Comparison of ENCODE assay signal across 14 cellular contexts in genomic region chr21:21801921-21802320, GRCh38.
A peak's percentile ranks its signal among the peaks of the same experiment; 100 is the strongest.
DNase-seq lines count a peak whose midpoint lies in the region; ATAC-seq and TF ChIP-seq lines count a peak whose summit lies in the region.
"Had no signal": no experiment of that assay in that cellular context is flagged by ENCODE, and none has a peak within 500 bp of the region (broad histone marks: within the 10 kb centered on the region; RNA-seq: fewer than 3 reads in every experiment).

No MANE protein-coding gene starts in this region.

- intact Hi-C loops in spleen (cut with DNase I; ENCODE audit: low total_unique reads), result no loop called here
- intact Hi-C loops in aorta (cut with DNase I), result no loop called here

- H3K23ac ChIP-seq in mesendoderm (ENCODE audit: low read length), result no peak overlapping the region

- H3K9ac ChIP-seq in DND-41 (ENCODE audit: low read depth, low read length) (no peak overlapping the region), NT2/D1 (ENCODE audit: insufficient read length, low read depth) (no peak overlapping the region), mesendoderm (ENCODE audit: low read length) (no peak overlapping the region)
- H3K9ac ChIP-seq: BLaER1, GM23248 had no signal

- no peak overlapping the region for H4K5ac ChIP-seq in mesendoderm (ENCODE audit: low read length)

- ATAC-seq in DND-41 (ENCODE audit: insufficient read depth, low read depth) (no peak), SK-N-SH treated with all-trans-retinoic acid at 6 μM for 48 hours (no peak), aorta (ENCODE audit: low FRiP score) (no peak)

- WGBS in mesendoderm (ENCODE audit: extremely low coverage, insufficient coverage, low lambda C conversion rate), result no CpG with 5 or more reads among the region's 2 CpGs
- WGBS in spleen, 5 donors, result 45 to 56% (median 51%) methylated on average over 2 of the region's 2 CpGs
- WGBS in aorta, 2 donors, result 37 to 54% methylated on average over 2 of the region's 2 CpGs

- no peak overlapping the region for H3K4me3 ChIP-seq in DND-41 (ENCODE audit: low read depth in 1 of 2, low read length in 2 of 2)
- no peak overlapping the region for H3K4me3 ChIP-seq in NT2/D1 (ENCODE audit: insufficient read length, low read depth)
- H3K4me3 ChIP-seq in mesendoderm (ENCODE audit: low read length), result no peak overlapping the region
- no peak overlapping the region for H3K4me3 ChIP-seq in spleen
- H3K4me3 ChIP-seq in aorta (ENCODE audit: low read length in 2 of 2), result no peak overlapping the region
- H3K4me3 ChIP-seq: BLaER1, GM23248 had no signal

- TF ChIP-seq CTCF in DND-41 (IDR thresholded peaks at IDR 0.05; ENCODE audit: borderline replicate concordance, extremely low read depth, low read length, poor library complexity, severe bottlenecking) (no peak), spleen (IDR thresholded peaks at IDR 0.05 in 8 of 11, conservative IDR thresholded peaks at IDR 0.05 in 3 of 11) (no peak)

- H4K8ac ChIP-seq in mesendoderm (ENCODE audit: low read depth, low read length), result no peak overlapping the region

- no peaks in the 10 kb centered on the region for H3K36me3 ChIP-seq in DND-41 (ENCODE audit: insufficient read depth, low read length)
- no peaks in the 10 kb centered on the region for H3K36me3 ChIP-seq in NT2/D1 (ENCODE audit: insufficient read depth, insufficient read length, low read length)
- no peaks in the 10 kb centered on the region for H3K36me3 ChIP-seq in mesendoderm (ENCODE audit: control insufficient read depth, insufficient read depth, low read length)
- H3K36me3 ChIP-seq in spleen, result no peaks in the 10 kb centered on the region
- no peaks in the 10 kb centered on the region for H3K36me3 ChIP-seq in aorta (ENCODE audit: control insufficient read depth in 1 of 2, insufficient read depth in 2 of 2, low read length in 1 of 2)
- H3K36me3 ChIP-seq: BLaER1 had no signal

- H3K9me3 ChIP-seq in DND-41 (ENCODE audit: insufficient read depth, low read length, severe bottlenecking), result peaks cover 3% of the 10 kb centered on the region
- no peaks in the 10 kb centered on the region for H3K9me3 ChIP-seq in NT2/D1 (ENCODE audit: insufficient read depth, low read length)
- H3K9me3 ChIP-seq in spleen, result peaks cover 0 to 8% (median 0%) of the 10 kb centered on the region in 8 donors
- H3K9me3 ChIP-seq in aorta (ENCODE audit: control insufficient read depth, low read length), result no peaks in the 10 kb centered on the region
- H3K9me3 ChIP-seq: BLaER1 had no signal

- H3K4ac ChIP-seq in mesendoderm (ENCODE audit: low read depth, low read length), result no peak overlapping the region

- H3K56ac ChIP-seq in mesendoderm (ENCODE audit: low read length), result no peak overlapping the region

- H3K79me2 ChIP-seq in DND-41 (ENCODE audit: insufficient read depth, low read length) (no peaks in the 10 kb centered on the region), mesendoderm (ENCODE audit: control insufficient read depth, insufficient read depth, low read length) (no peaks in the 10 kb centered on the region)

- DNase-seq in DND-41 (no peak), NT2/D1 (ENCODE audit: low read depth, low spot score) (peak; percentile 28), mesendoderm (peak; percentile 11), spleen (no peak), HuH-7.5 (ENCODE audit: low spot score) (no peak), aorta (no peak)
- DNase-seq: 8988T; CD4-positive, alpha-beta memory T cell; DMS79 treated with DMSO at 0.1 percent for 48 hours; EL; GM23248; H9 had no signal

- no peak overlapping the region for H2AK5ac ChIP-seq in mesendoderm (ENCODE audit: low read length)

- no peaks in the 10 kb centered on the region for H4K20me1 ChIP-seq in DND-41 (ENCODE audit: insufficient read depth, low read length)
- H4K20me1 ChIP-seq: BLaER1 had no signal

- H3K27me3 ChIP-seq in DND-41 (ENCODE audit: insufficient read depth, low read length, poor library complexity) (no peaks in the 10 kb centered on the region), NT2/D1 (ENCODE audit: insufficient read depth, insufficient read length) (no peaks in the 10 kb centered on the region), mesendoderm (ENCODE audit: insufficient read depth, low read length, poor library complexity) (no peaks in the 10 kb centered on the region), spleen (replicated peaks in 1 of 7) (no peaks in the 10 kb centered on the region), aorta (ENCODE audit: control insufficient read depth in 1 of 2, insufficient read depth in 2 of 2, low read length in 1 of 2) (no peaks in the 10 kb centered on the region)
- H3K27me3 ChIP-seq: BLaER1 had no signal

- H3K4me2 ChIP-seq in DND-41 (ENCODE audit: insufficient read depth, low read length), result no peak overlapping the region
- no peak overlapping the region for H3K4me2 ChIP-seq in mesendoderm (ENCODE audit: low read length)
- H3K4me2 ChIP-seq: BLaER1 had no signal

- TF ChIP-seq POLR2A in spleen (IDR thresholded peaks at IDR 0.05), result no peak

- no peak overlapping the region for H2BK15ac ChIP-seq in mesendoderm (replicated peaks; ENCODE audit: low read depth)

- H3K79me1 ChIP-seq in mesendoderm (ENCODE audit: low read length), result no peaks in the 10 kb centered on the region

- no peaks in the 10 kb centered on the region for H3K4me1 ChIP-seq in DND-41 (ENCODE audit: insufficient read depth, low read length)
- H3K4me1 ChIP-seq in NT2/D1 (ENCODE audit: insufficient read depth, insufficient read length), result no peaks in the 10 kb centered on the region
- H3K4me1 ChIP-seq in mesendoderm (ENCODE audit: control insufficient read depth, low read depth, low read length), result no peaks in the 10 kb centered on the region
- no peaks in the 10 kb centered on the region for H3K4me1 ChIP-seq in spleen
- no peaks in the 10 kb centered on the region for H3K4me1 ChIP-seq in aorta (ENCODE audit: control insufficient read depth in 1 of 2, insufficient read depth in 2 of 2, low read length in 2 of 2)
- H3K4me1 ChIP-seq: BLaER1 had no signal

- no peak overlapping the region for H2BK5ac ChIP-seq in mesendoderm (ENCODE audit: low read length)

- 0 out of 2 replicates have a peak overlapping the region, but pooled peaks have one; percentile 20 for H2AFZ ChIP-seq in DND-41 (ENCODE audit: low read depth, low read length)
- H2AFZ ChIP-seq: GM23248 had no signal

- H3K27ac ChIP-seq in DND-41 (ENCODE audit: low read length) (no peak overlapping the region), mesendoderm (ENCODE audit: low read depth, low read length) (no peak overlapping the region), spleen (no peak overlapping the region), aorta (ENCODE audit: low read depth in 1 of 2, low read length in 2 of 2) (no peak overlapping the region)
- H3K27ac ChIP-seq: BLaER1, GM23248 had no signal

- H2BK120ac ChIP-seq in mesendoderm (ENCODE audit: low read depth, low read length), result no peak overlapping the region

- no peak overlapping the region for H3K18ac ChIP-seq in mesendoderm (ENCODE audit: low read length)

TF ChIP-seq in SK-N-SH treated with all-trans-retinoic acid at 6 μM for 48 hours, 23 proteins besides CTCF, POLR2A, EP300 and RAD21 (continues in another document):
- TF ChIP-seq TSHZ2 (CRISPR knock-in tag; IDR thresholded peaks at IDR 0.05) (no peak), ISL1 (CRISPR knock-in tag; IDR thresholded peaks at IDR 0.05) (no peak), POU6F1 (CRISPR knock-in tag; IDR thresholded peaks at IDR 0.05; ENCODE audit: borderline replicate concordance, low read depth) (no peak), ZNF8 (CRISPR knock-in tag; IDR thresholded peaks at IDR 0.05) (no peak), CREB5 (CRISPR knock-in tag; IDR thresholded peaks at IDR 0.05; ENCODE audit: low read depth) (no peak)

Comparison
In these comparisons a context has a peak if more than half of its experiments do, and no peak if none do; other contexts are left out.
1. DNase-seq: peak in NT2/D1 (single experiment) and mesendoderm (single experiment); none in DND-41 (single experiment), spleen (single experiment), HuH-7.5 (single experiment) and aorta (0 of 2).